ENCODE assay signal across 1 cellular context in the genomic region with DNA sequence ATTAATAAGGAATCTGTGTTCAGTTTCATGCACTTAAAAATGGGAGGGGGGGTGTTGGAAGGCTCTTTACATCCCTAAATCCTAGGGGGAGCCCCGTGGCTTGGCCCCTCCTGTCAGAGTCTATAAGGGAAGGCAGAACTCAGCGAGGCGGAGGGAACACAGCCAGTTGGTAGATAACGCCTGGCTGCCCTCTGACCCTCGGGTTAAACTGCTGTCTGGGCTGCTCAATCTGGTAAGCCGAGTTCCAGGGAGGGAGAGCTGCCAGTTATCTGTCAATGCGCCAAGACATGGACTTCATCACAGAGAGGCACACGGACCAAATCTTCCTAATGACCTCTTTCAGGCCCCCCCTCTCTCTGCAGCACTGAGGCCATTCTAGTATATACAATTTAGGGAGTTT.
TF ChIP-seq lines count a peak whose summit lies in the region.

No MANE protein-coding gene starts in this region.

TF ChIP-seq in GM23338, 12 proteins besides CTCF, POLR2A, EP300 and RAD21 (continued from another document):
- TF ChIP-seq, protein P1, sequence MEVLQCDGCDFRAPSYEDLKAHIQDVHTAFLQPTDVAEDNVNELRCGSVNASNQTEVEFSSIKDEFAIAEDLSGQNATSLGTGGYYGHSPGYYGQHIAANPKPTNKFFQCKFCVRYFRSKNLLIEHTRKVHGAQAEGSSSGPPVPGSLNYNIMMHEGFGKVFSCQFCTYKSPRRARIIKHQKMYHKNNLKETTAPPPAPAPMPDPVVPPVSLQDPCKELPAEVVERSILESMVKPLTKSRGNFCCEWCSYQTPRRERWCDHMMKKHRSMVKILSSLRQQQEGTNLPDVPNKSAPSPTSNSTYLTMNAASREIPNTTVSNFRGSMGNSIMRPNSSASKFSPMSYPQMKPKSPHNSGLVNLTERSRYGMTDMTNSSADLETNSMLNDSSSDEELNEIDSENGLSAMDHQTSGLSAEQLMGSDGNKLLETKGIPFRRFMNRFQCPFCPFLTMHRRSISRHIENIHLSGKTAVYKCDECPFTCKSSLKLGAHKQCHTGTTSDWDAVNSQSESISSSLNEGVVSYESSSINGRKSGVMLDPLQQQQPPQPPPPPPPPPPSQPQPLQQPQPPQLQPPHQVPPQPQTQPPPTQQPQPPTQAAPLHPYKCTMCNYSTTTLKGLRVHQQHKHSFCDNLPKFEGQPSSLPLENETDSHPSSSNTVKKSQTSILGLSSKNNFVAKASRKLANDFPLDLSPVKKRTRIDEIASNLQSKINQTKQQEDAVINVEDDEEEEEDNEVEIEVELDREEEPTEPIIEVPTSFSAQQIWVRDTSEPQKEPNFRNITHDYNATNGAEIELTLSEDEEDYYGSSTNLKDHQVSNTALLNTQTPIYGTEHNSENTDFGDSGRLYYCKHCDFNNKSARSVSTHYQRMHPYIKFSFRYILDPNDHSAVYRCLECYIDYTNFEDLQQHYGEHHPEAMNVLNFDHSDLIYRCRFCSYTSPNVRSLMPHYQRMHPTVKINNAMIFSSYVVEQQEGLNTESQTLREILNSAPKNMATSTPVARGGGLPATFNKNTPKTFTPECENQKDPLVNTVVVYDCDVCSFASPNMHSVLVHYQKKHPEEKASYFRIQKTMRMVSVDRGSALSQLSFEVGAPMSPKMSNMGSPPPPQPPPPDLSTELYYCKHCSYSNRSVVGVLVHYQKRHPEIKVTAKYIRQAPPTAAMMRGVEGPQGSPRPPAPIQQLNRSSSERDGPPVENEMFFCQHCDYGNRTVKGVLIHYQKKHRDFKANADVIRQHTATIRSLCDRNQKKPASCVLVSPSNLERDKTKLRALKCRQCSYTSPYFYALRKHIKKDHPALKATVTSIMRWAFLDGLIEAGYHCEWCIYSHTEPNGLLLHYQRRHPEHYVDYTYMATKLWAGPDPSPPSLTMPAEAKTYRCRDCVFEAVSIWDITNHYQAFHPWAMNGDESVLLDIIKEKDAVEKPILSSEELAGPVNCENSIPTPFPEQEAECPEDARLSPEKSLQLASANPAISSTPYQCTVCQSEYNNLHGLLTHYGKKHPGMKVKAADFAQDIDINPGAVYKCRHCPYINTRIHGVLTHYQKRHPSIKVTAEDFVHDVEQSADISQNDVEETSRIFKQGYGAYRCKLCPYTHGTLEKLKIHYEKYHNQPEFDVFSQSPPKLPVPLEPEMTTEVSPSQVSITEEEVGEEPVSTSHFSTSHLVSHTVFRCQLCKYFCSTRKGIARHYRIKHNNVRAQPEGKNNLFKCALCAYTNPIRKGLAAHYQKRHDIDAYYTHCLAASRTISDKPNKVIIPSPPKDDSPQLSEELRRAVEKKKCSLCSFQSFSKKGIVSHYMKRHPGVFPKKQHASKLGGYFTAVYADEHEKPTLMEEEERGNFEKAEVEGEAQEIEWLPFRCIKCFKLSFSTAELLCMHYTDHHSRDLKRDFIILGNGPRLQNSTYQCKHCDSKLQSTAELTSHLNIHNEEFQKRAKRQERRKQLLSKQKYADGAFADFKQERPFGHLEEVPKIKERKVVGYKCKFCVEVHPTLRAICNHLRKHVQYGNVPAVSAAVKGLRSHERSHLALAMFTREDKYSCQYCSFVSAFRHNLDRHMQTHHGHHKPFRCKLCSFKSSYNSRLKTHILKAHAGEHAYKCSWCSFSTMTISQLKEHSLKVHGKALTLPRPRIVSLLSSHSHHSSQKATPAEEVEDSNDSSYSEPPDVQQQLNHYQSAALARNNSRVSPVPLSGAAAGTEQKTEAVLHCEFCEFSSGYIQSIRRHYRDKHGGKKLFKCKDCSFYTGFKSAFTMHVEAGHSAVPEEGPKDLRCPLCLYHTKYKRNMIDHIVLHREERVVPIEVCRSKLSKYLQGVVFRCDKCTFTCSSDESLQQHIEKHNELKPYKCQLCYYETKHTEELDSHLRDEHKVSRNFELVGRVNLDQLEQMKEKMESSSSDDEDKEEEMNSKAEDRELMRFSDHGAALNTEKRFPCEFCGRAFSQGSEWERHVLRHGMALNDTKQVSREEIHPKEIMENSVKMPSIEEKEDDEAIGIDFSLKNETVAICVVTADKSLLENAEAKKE (CRISPR knock-in tag; IDR thresholded peaks at IDR 0.05) = no peak
- TF ChIP-seq EZH2phosphoT487 (IDR thresholded peaks at IDR 0.05; ENCODE audit: unreplicated experiment) (no peak), POLR2AphosphoS5 (IDR thresholded peaks at IDR 0.05; ENCODE audit: low read depth) (no peak), REST (IDR thresholded peaks at IDR 0.05; ENCODE audit: unreplicated experiment) (no peak), EZH2 (IDR thresholded peaks at IDR 0.05; ENCODE audit: low read depth, unreplicated experiment) (no peak), ETS1 (IDR thresholded peaks at IDR 0.05) (no peak), NANOG (IDR thresholded peaks at IDR 0.05; ENCODE audit: borderline replicate concordance) (no peak), ZNF331 (CRISPR knock-in tag; IDR thresholded peaks at IDR 0.05; ENCODE audit: low read depth) (no peak), ZNF114 (CRISPR knock-in tag; IDR thresholded peaks at IDR 0.05) (no peak), CREB1 (CRISPR knock-in tag; IDR thresholded peaks at IDR 0.05; ENCODE audit: low read depth) (no peak), STAT1 (IDR thresholded peaks at IDR 0.05; ENCODE audit: unreplicated experiment) (no peak)
